ENCODE assay signal across 8 cellular contexts in genomic region chr7:103343332-103343731, GRCh38. TPM values are rescaled to one million over a fixed set of nuclear protein-coding genes. Genes with fewer than 3 reads are reported as not detected.
A peak's percentile ranks its signal among the peaks of the same experiment; 100 is the strongest.
DNase-seq lines count a peak whose midpoint lies in the region; ATAC-seq, FAIRE-seq and TF ChIP-seq lines count a peak whose summit lies in the region.

No MANE protein-coding gene starts in this region.

- no peak overlapping the region for H2BK15ac ChIP-seq in mesenchymal stem cell (ENCODE audit: low read depth, poor library complexity, severe bottlenecking)

- ATAC-seq in Right ventricle myocardium superior (ENCODE audit: poor library complexity) (no peak), upper lobe of right lung (no peak), omental fat pad (ENCODE audit: low FRiP score) (no peak), HG03039 (IDR thresholded peaks at IDR 0.05; ENCODE audit: unreplicated experiment) (no peak)

- in situ Hi-C loops in astrocyte of the spinal cord (cut with HindIII; ENCODE audit: low sequenced_read_pairs), result no loop called here

- H3K27me3 ChIP-seq in cardiac muscle cell, result no peaks in the 10 kb centered on the region
- no peaks in the 10 kb centered on the region for H3K27me3 ChIP-seq in mesenchymal stem cell (ENCODE audit: control insufficient read depth in 1 of 2, insufficient read depth in 1 of 2, low read length in 2 of 2)
- no peaks in the 10 kb centered on the region for H3K27me3 ChIP-seq in upper lobe of right lung

- TF ChIP-seq POLR2A in GM12891 (IDR thresholded peaks at IDR 0.05; ENCODE audit: low read depth, low read length), result no peak

- H3K9ac ChIP-seq in mesenchymal stem cell (ENCODE audit: low read length), result peak overlapping the region; percentile 97

- H3K4me3 ChIP-seq in cardiac muscle cell (peak overlapping the region; percentile 86), astrocyte of the spinal cord (ENCODE audit: low read depth, low read length) (peak overlapping the region; percentile 73), mesenchymal stem cell (ENCODE audit: insufficient read depth in 1 of 2, low read depth in 1 of 2, low read length in 2 of 2) (peak overlapping the region in 1 of 2 experiments; percentile 90), upper lobe of right lung (peak overlapping the region; percentile 98)

- TF ChIP-seq CTCF in cardiac muscle cell (IDR thresholded peaks at IDR 0.05; ENCODE audit: low read depth, low read length) (no peak), astrocyte of the spinal cord (IDR thresholded peaks at IDR 0.05; ENCODE audit: low read depth, low read length) (no peak), upper lobe of right lung (IDR thresholded peaks at IDR 0.05) (no peak), omental fat pad (IDR thresholded peaks at IDR 0.05) (no peak)

- H2AFZ ChIP-seq in mesenchymal stem cell (ENCODE audit: low read depth, low read length), result no peak overlapping the region

- no peak overlapping the region for H3K23ac ChIP-seq in mesenchymal stem cell (ENCODE audit: low read length in 2 of 2)

- H2AK5ac ChIP-seq in mesenchymal stem cell (ENCODE audit: low read length, severe bottlenecking), result no peak overlapping the region

- H2BK5ac ChIP-seq in mesenchymal stem cell (ENCODE audit: low read depth, low read length, poor library complexity, severe bottlenecking), result no peak overlapping the region

- DNase-seq in cardiac muscle cell (ENCODE audit: low read depth in 1 of 2, low spot score in 1 of 2), result no peak
- DNase-seq in Right ventricle myocardium superior, result no peak
- DNase-seq in astrocyte of the spinal cord (ENCODE audit: low read depth, low spot score), result no peak
- peak; percentile 4 for DNase-seq in mesenchymal stem cell
- no peak for DNase-seq in upper lobe of right lung
- no peak for DNase-seq in omental fat pad (ENCODE audit: low spot score)
- no peak for DNase-seq in GM12891 (ENCODE audit: insufficient read length, low spot score)

- FAIRE-seq in GM12891 (lab: Jason Lieb, UNC), result no peak

- H3K9me3 ChIP-seq in cardiac muscle cell (ENCODE audit: low read depth) (no peaks in the 10 kb centered on the region), mesenchymal stem cell (ENCODE audit: control insufficient read depth, low read length) (no peaks in the 10 kb centered on the region), upper lobe of right lung (no peaks in the 10 kb centered on the region)

- no peak overlapping the region for H3K4ac ChIP-seq in mesenchymal stem cell (ENCODE audit: low read depth in 1 of 2, low read length in 2 of 2)

- H3K4me2 ChIP-seq in mesenchymal stem cell (ENCODE audit: low read length, poor library complexity, severe bottlenecking), result peak overlapping the region; percentile 46

- no peak overlapping the region for H2BK120ac ChIP-seq in mesenchymal stem cell (ENCODE audit: low read depth, low read length)

- no peak overlapping the region for H2BK12ac ChIP-seq in mesenchymal stem cell (ENCODE audit: low read length in 2 of 2)

- no peak overlapping the region for H3K14ac ChIP-seq in mesenchymal stem cell (ENCODE audit: low read length in 2 of 2)

- H3K27ac ChIP-seq in cardiac muscle cell (no peak overlapping the region), mesenchymal stem cell (ENCODE audit: low read length, poor library complexity, severe bottlenecking) (no peak overlapping the region), upper lobe of right lung (no peak overlapping the region)

- no peaks in the 10 kb centered on the region for H3K79me1 ChIP-seq in mesenchymal stem cell (replicated peaks; ENCODE audit: low read length, poor library complexity, severe bottlenecking)

- no peak overlapping the region for H4K8ac ChIP-seq in mesenchymal stem cell (ENCODE audit: low read length)

- H3K4me1 ChIP-seq in cardiac muscle cell (ENCODE audit: low read depth) (peaks cover 5% of the 10 kb centered on the region), mesenchymal stem cell (ENCODE audit: control insufficient read depth, insufficient read depth, low read depth, low read length) (peaks cover 1% of the 10 kb centered on the region), upper lobe of right lung (peaks cover 20% of the 10 kb centered on the region)

- intact Hi-C loops in Right ventricle myocardium superior (cut with DNase I) (no loop called here), upper lobe of right lung (cut with DNase I) (no loop called here)

- no peak overlapping the region for H4K91ac ChIP-seq in mesenchymal stem cell (ENCODE audit: low read length)

- no peak overlapping the region for H3K18ac ChIP-seq in mesenchymal stem cell (ENCODE audit: low read depth in 1 of 2, low read length in 2 of 2)

- H3K36me3 ChIP-seq in cardiac muscle cell (peaks cover 19% of the 10 kb centered on the region), mesenchymal stem cell (ENCODE audit: control insufficient read depth in 1 of 2, insufficient read depth in 2 of 2, low read depth in 1 of 2, low read length in 2 of 2) (peaks cover 8 to 32% of the 10 kb centered on the region in 2 experiments), upper lobe of right lung (peaks cover 35% of the 10 kb centered on the region)

TF ChIP-seq in GM12891, 5 proteins besides CTCF, POLR2A, EP300 and RAD21:
- TF ChIP-seq TAF1 (IDR thresholded peaks at IDR 0.05; ENCODE audit: low read depth, low read length) (no peak), SPI1 (IDR thresholded peaks at IDR 0.05; ENCODE audit: low read depth, low read length) (no peak), POU2F2 (IDR thresholded peaks at IDR 0.05; ENCODE audit: low read depth, low read length) (no peak), PAX5 (IDR thresholded peaks at IDR 0.05; ENCODE audit: insufficient read depth, low read length, severe bottlenecking) (no peak), POLR2AphosphoS5 (IDR thresholded peaks at IDR 0.05; ENCODE audit: low read depth, low read length) (no peak)

RNA-seq across cellular contexts. Expression of gene DNAJC2, which starts 1.2 kb away (rescaled TPM):
- total RNA-seq in cardiac muscle cell (9.3 and 22.7 TPM in 2 replicates), Right ventricle myocardium superior (11.9 TPM), upper lobe of right lung (19.5 TPM), omental fat pad (10 to 100 TPM; 15.6 to 54.3 (median 21.2) TPM)
- polyA plus RNA-seq in cardiac muscle cell, result 36.4 and 53.0 TPM in 2 replicates
- 41.3 TPM for polyA plus RNA-seq in mesenchymal stem cell (2013, experiment 1 of 2)
- 42.3 TPM for polyA plus RNA-seq in mesenchymal stem cell (2013, experiment 2 of 2)
- 27.8 TPM for polyA plus RNA-seq in GM12891 (2012; ENCODE audit: low read depth, missing spikeins)

RNA-seq across cellular contexts. Expression of gene PSMC2, which starts 4.1 kb away (rescaled TPM):
- total RNA-seq in cardiac muscle cell (75.6 and 90.6 TPM in 2 replicates), Right ventricle myocardium superior (120 TPM), upper lobe of right lung (97.6 TPM), omental fat pad (100 to 1,000 TPM in 2 of 4 donors, 10 to 100 TPM in 2; 84.3 to 106 (median 97.3) TPM)
- polyA plus RNA-seq in cardiac muscle cell, result 112 and 156 TPM in 2 replicates
- polyA plus RNA-seq in mesenchymal stem cell (2013, experiment 1 of 2), result 175 TPM
- polyA plus RNA-seq in mesenchymal stem cell (2013, experiment 2 of 2), result 179 TPM
- 152 TPM for polyA plus RNA-seq in GM12891 (2012; ENCODE audit: low read depth, missing spikeins)

RNA-seq across cellular contexts. Expression of gene PMPCB, which starts 46.1 kb away (rescaled TPM):
- 67.4 and 76.4 TPM in 2 replicates for total RNA-seq in cardiac muscle cell
- 92.2 and 102 TPM in 2 replicates for polyA plus RNA-seq in cardiac muscle cell
- total RNA-seq in Right ventricle myocardium superior, result 73.7 TPM
- 46.3 TPM for polyA plus RNA-seq in mesenchymal stem cell (2013, experiment 1 of 2)
- polyA plus RNA-seq in mesenchymal stem cell (2013, experiment 2 of 2), result 46.0 TPM
- total RNA-seq in upper lobe of right lung, result 43.6 TPM
- 10 to 100 TPM; 43.5 to 48.1 (median 46.9) TPM for total RNA-seq in omental fat pad
- polyA plus RNA-seq in GM12891 (2012; ENCODE audit: low read depth, missing spikeins), result 95.8 TPM
